1 cellular context compared by ENCODE assay signal in the genomic region with DNA sequence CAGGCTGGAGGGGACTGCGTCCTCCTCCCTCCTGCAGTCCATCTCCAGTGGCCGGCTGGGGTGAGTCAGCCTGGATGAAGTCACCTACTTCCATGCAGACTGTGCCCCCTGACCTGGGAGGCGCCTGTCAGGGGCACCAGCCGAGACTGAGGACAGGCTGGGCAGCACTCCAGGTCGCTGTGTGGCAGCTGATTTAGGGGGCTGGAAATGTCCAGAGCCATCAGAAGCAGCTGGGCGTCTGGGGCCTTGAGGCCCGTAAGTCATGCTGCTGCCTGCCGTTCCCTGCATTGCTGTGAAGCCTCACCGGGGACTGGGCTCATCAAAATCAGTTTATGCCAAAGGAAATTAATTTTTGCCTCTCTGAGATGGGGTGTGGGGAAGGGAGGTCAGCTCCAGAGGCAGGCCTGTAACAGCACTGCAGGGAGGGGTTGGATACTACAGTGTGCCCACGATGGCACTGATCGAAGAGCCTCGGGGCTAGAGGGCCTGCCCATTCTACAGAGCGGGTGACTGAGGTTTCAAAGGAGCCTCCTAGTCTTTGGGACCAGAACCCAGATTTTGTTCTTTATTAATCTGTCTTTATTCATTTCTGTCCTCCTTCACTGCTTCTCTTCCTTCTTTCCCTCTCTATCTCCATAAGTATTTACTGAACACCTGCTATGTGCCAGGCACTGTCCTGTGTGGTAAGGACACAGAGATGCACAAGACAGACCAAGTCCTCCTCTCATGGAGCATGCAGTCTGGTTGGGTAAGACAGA.
TF ChIP-seq lines count a peak whose summit lies in the region.

No MANE protein-coding gene starts in this region.

TF ChIP-seq in IMR-90, 13 proteins besides CTCF, POLR2A, EP300 and RAD21 (continued from another document):
- peak; percentile 59 for TF ChIP-seq MAZ (IDR thresholded peaks at IDR 0.05; ENCODE audit: borderline replicate concordance, low read depth, low read length)
